13 cellular contexts compared by ENCODE assay signal in the genomic region with DNA sequence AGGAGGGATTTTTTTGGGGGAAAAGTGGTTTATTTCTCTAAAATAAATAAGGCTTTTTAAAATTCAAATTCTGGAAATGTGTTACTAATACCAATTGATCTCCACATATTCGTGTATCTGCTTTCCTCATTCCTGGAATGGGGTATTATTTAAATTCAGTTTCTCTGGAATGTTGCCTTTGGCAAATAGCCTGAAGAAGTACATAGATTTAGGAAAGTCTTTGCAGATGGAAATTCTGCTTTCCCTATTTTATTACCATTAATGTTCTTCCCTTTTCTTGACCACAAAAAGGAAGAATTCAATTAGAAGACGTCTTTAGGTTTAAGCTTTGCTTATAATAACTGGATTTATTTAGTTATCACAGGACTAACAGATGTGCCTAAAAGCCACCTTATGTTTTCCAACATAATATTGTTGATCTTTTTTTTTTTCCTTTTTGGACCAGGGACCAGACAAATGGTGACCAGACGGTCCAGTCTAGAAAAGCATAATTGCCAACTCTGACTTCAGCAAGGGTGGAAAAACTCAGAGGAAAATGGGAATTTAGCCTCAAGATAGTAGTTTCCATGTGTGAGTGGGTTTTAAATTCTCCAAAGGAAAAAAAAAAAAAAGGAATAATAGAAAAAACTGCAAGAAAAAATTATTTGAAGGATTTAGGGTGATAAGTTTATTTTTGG.
"Had no signal": no experiment of that assay in that cellular context is flagged by ENCODE, and none has a peak within 500 bp of the region (broad histone marks: within the 10 kb centered on the region; RNA-seq: fewer than 3 reads in every experiment).

No MANE protein-coding gene starts in this region.

- FAIRE-seq: astrocyte, kidney had no signal

- H3K27ac ChIP-seq: cardiac muscle cell had no signal

- DNase-seq: activated CD4-positive, alpha-beta T cell treated with anti-CD3 and anti-CD28 coated beads, Interleukin-2, amount 10 ng/mL, durations not matched to agents 24 days and 14 days; activated naive CD4-positive, alpha-beta T cell; cortex of kidney; effector memory CD4-positive, alpha-beta T cell; erythroblast; foreskin melanocyte; kidney; stimulated activated CD4-positive, alpha-beta T cell treated with anti-CD3 and anti-CD28 coated beads, Interleukin-2, amount 100 ng/mL, for 24 hours; stimulated activated naive B cell treated with anti-CD40 and anti-IgM and Interleukin-4, amounts not matched to agents 10 μg/mL and 1 μg/mL and 100 μg/mL, for 72 hours; trophoblast cell had no signal

- H3K4me3 ChIP-seq: cardiac muscle cell had no signal

- H3K36me3 ChIP-seq: cardiac muscle cell had no signal

- H3K27me3 ChIP-seq: cardiac muscle cell had no signal

- ATAC-seq: WTC11 had no signal
